Comparison of ENCODE assay signal across 26 cellular contexts in the genomic region with DNA sequence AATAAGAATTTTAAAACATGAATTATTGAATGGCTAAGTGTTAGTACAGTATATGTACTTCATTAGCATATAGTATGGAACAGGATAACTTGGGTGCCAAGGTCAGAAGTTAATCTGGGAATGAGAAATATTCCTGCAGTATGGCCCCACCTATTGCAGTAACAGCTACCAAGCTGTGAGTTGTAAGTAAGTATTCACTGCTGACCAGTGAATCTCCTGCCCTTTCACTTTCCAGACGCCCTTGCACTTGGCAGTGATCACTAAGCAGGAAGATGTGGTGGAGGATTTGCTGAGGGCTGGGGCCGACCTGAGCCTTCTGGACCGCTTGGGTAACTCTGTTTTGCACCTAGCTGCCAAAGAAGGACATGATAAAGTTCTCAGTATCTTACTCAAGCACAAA.
DNase-seq lines count a peak whose midpoint lies in the region; ATAC-seq and TF ChIP-seq lines count a peak whose summit lies in the region.
"Had no signal": no experiment of that assay in that cellular context is flagged by ENCODE, and none has a peak within 500 bp of the region (broad histone marks: within the 10 kb centered on the region; RNA-seq: fewer than 3 reads in every experiment).

No MANE protein-coding gene starts in this region.

- H3K36me3 Mint-ChIP-seq in activated CD4-positive, alpha-beta T cell treated with anti-CD3 and anti-CD28 coated beads, Interleukin-2, amount 10 ng/mL, durations not matched to agents 7 days and 5 days (ENCODE audit: low read depth), result peaks cover 87% of the 10 kb centered on the region
- H3K36me3 Mint-ChIP-seq in activated T-helper 17 cell treated with anti-CD3 and anti-CD28 coated beads, Interleukin-2, amount 50 U/mL, for 72 hours (ENCODE audit: low read depth), result peaks cover 98% of the 10 kb centered on the region
- H3K36me3 Mint-ChIP-seq in stimulated activated memory B cell treated with anti-CD40 and anti-IgM and Interleukin-4, amounts not matched to agents 10 μg/mL and 1 μg/mL and 100 μg/mL, for 72 hours, result peaks cover 63% of the 10 kb centered on the region
- peaks cover 0 to 10% (median 2%) of the 10 kb centered on the region in 3 experiments; a peak in 3 of 7 replicates for H3K36me3 Mint-ChIP-seq in H9 (ENCODE audit: insufficient read depth in 1 of 3, low read depth in 3 of 3)

- H3K23ac ChIP-seq in H9 (ENCODE audit: insufficient read length, low read depth, low read length), result no peak overlapping the region

- H3K9ac ChIP-seq in H9 (ENCODE audit: extremely low read depth, insufficient read length, low read length), result no peak overlapping the region
- H3K9ac ChIP-seq: neural progenitor cell had no signal

- H3K18ac ChIP-seq in H9 (ENCODE audit: insufficient read length, low read depth, low read length), result no peak overlapping the region

- H4K8ac ChIP-seq in H9 (replicated peaks; ENCODE audit: insufficient read length, low read depth, low read length), result no peak overlapping the region

- H3K23me2 ChIP-seq in H9 (ENCODE audit: insufficient read length, low read depth, low read length, poor library complexity, severe bottlenecking), result no peaks in the 10 kb centered on the region

- POLR2A ChIA-PET in activated CD4-positive, alpha-beta T cell treated with anti-CD3 and anti-CD28 coated beads, Interleukin-2, amount 10 ng/mL, durations not matched to agents 7 days and 5 days (lab: Charles Lee), result no interaction called here

- H2BK120ac ChIP-seq in H9 (ENCODE audit: low read depth, low read length, poor library complexity, severe bottlenecking), result no peak overlapping the region

- no peak overlapping the region for H3K4ac ChIP-seq in H9 (ENCODE audit: low read depth, low read length)

- H3K27me3 ChIP-seq in H9 (ENCODE audit: insufficient read depth, low read length), result no peaks in the 10 kb centered on the region
- H3K27me3 ChIP-seq: esophagus muscularis mucosa, gastrocnemius medialis, neural progenitor cell, sigmoid colon, SJSA1, upper lobe of right lung had no signal

- no peak overlapping the region for H2BK20ac ChIP-seq in H9 (ENCODE audit: low read depth, low read length, poor library complexity, severe bottlenecking)

- H3K79me2 ChIP-seq in H9 (ENCODE audit: insufficient read depth, low read length), result no peaks in the 10 kb centered on the region

- no peak overlapping the region for H3K4me2 ChIP-seq in H9 (ENCODE audit: insufficient read depth, insufficient read length, low read length)
- H3K4me2 ChIP-seq: A549, neural progenitor cell had no signal

- no peak overlapping the region for H3K27ac ChIP-seq in H9 (ENCODE audit: insufficient read length, low read depth, low read length)
- H3K27ac ChIP-seq: A549, coronary artery, esophagus muscularis mucosa, gastrocnemius medialis, lower lobe of right lung, neural progenitor cell, sigmoid colon, SJSA1, upper lobe of right lung had no signal

- no peak overlapping the region for H2BK12ac ChIP-seq in H9 (ENCODE audit: insufficient read length, low read depth, low read length)

- H3K9me3 Mint-ChIP-seq in activated CD4-positive, alpha-beta T cell treated with anti-CD3 and anti-CD28 coated beads, Interleukin-2, amount 10 ng/mL, durations not matched to agents 7 days and 5 days, result peaks cover 8% of the 10 kb centered on the region
- H3K9me3 Mint-ChIP-seq in activated T-helper 17 cell treated with anti-CD3 and anti-CD28 coated beads, Interleukin-2, amount 50 U/mL, for 72 hours, result no peaks in the 10 kb centered on the region
- H3K9me3 Mint-ChIP-seq in stimulated activated memory B cell treated with anti-CD40 and anti-IgM and Interleukin-4, amounts not matched to agents 10 μg/mL and 1 μg/mL and 100 μg/mL, for 72 hours, result no peaks in the 10 kb centered on the region
- no peaks in the 10 kb centered on the region for H3K9me3 Mint-ChIP-seq in H9
- H3K9me3 Mint-ChIP-seq: endodermal cell, neural progenitor cell had no signal

- no peaks in the 10 kb centered on the region for H3K79me1 ChIP-seq in H9 (ENCODE audit: insufficient read depth, low read depth, low read length, poor library complexity, severe bottlenecking)

- no peaks in the 10 kb centered on the region for H3K9me3 ChIP-seq in H9 (ENCODE audit: control insufficient read depth, low read depth, low read length)
- H3K9me3 ChIP-seq: A549, esophagus muscularis mucosa, gastrocnemius medialis, HAP-1, lower lobe of right lung, sigmoid colon, SJSA1, upper lobe of right lung had no signal

- WGBS in H9 (ENCODE audit: extremely low coverage, insufficient read length, low lambda C conversion rate), result no CpG with 5 or more reads among the region's 3 CpGs

- no peaks in the 10 kb centered on the region for H3K27me3 Mint-ChIP-seq in activated CD4-positive, alpha-beta T cell treated with anti-CD3 and anti-CD28 coated beads, Interleukin-2, amount 10 ng/mL, durations not matched to agents 7 days and 5 days
- no peaks in the 10 kb centered on the region for H3K27me3 Mint-ChIP-seq in activated T-helper 17 cell treated with anti-CD3 and anti-CD28 coated beads, Interleukin-2, amount 50 U/mL, for 72 hours
- H3K27me3 Mint-ChIP-seq in stimulated activated memory B cell treated with anti-CD40 and anti-IgM and Interleukin-4, amounts not matched to agents 10 μg/mL and 1 μg/mL and 100 μg/mL, for 72 hours, result no peaks in the 10 kb centered on the region
- no peaks in the 10 kb centered on the region for H3K27me3 Mint-ChIP-seq in H9 (ENCODE audit: low read depth)
- H3K27me3 Mint-ChIP-seq: B cell had no signal

- no peaks in the 10 kb centered on the region for H4K20me1 ChIP-seq in H9 (ENCODE audit: control insufficient read depth, insufficient read depth, insufficient read length)

- H3K4me1 ChIP-seq in H9 (ENCODE audit: insufficient read depth, low read length), result no peaks in the 10 kb centered on the region
- H3K4me1 ChIP-seq: esophagus muscularis mucosa, gastrocnemius medialis, HAP-1, lower lobe of right lung, neural progenitor cell, sigmoid colon, upper lobe of right lung had no signal

- no peak overlapping the region for H3K4me3 Mint-ChIP-seq in activated CD4-positive, alpha-beta T cell treated with anti-CD3 and anti-CD28 coated beads, Interleukin-2, amount 10 ng/mL, durations not matched to agents 7 days and 5 days
- no peak overlapping the region for H3K4me3 Mint-ChIP-seq in activated T-helper 17 cell treated with anti-CD3 and anti-CD28 coated beads, Interleukin-2, amount 50 U/mL, for 72 hours
- no peak overlapping the region for H3K4me3 Mint-ChIP-seq in stimulated activated memory B cell treated with anti-CD40 and anti-IgM and Interleukin-4, amounts not matched to agents 10 μg/mL and 1 μg/mL and 100 μg/mL, for 72 hours
- H3K4me3 Mint-ChIP-seq in H9, result no peak overlapping the region
- H3K4me3 Mint-ChIP-seq: B cell, endodermal cell, neural progenitor cell had no signal

- H2BK5ac ChIP-seq in H9 (ENCODE audit: insufficient read length, low read length), result no peak overlapping the region

- no peak for ATAC-seq in activated T-helper 17 cell treated with anti-CD3 and anti-CD28 coated beads, Interleukin-2, amount 50 U/mL, for 72 hours (replicated peaks)
- ATAC-seq in stimulated activated memory B cell treated with anti-CD40 and anti-IgM and Interleukin-4, amounts not matched to agents 10 μg/mL and 1 μg/mL and 100 μg/mL, for 72 hours, result no peak
- ATAC-seq: A549, gastrocnemius medialis had no signal

- no peak overlapping the region for H2AFZ ChIP-seq in H9 (ENCODE audit: low read length)
- H2AFZ ChIP-seq: neural progenitor cell had no signal

- DNase-seq in activated CD4-positive, alpha-beta T cell treated with anti-CD3 and anti-CD28 coated beads, Interleukin-2, amount 10 ng/mL, durations not matched to agents 7 days and 5 days, result no peak
- DNase-seq in activated CD4-positive, alpha-beta T cell treated with anti-CD3 and anti-CD28 coated beads, Interleukin-2, amount 50 U/mL, for 4 hours, result no peak
- DNase-seq in iris pigment epithelial cell (ENCODE audit: low read depth) (peak; percentile 58), H9 (no peak), NCI-H82 treated with DMSO at 0.1 percent for 48 hours (lab: John Stamatoyannopoulos, UW; ENCODE audit: unreplicated experiment) (no peak), AG08396 (ENCODE audit: low spot score) (no peak)
- DNase-seq: activated effector memory CD4-positive, alpha-beta T cell treated with anti-CD3 and anti-CD28 coated beads, Interleukin-2, amount 50 U/mL, for 16 hours; COR-L47; DND-41; endodermal cell; gastrocnemius medialis; lower lobe of right lung; MV-4-11; NCI-H2171 treated with DMSO at 0.1 percent for 48 hours; NCI-H524 treated with DMSO at 0.1 percent for 48 hours; sigmoid colon; upper lobe of right lung had no signal

- peak overlapping the region; percentile 41 for H3K27ac Mint-ChIP-seq in activated CD4-positive, alpha-beta T cell treated with anti-CD3 and anti-CD28 coated beads, Interleukin-2, amount 10 ng/mL, durations not matched to agents 7 days and 5 days
- peak overlapping the region; percentile 88 for H3K27ac Mint-ChIP-seq in activated T-helper 17 cell treated with anti-CD3 and anti-CD28 coated beads, Interleukin-2, amount 50 U/mL, for 72 hours
- H3K27ac Mint-ChIP-seq in stimulated activated memory B cell treated with anti-CD40 and anti-IgM and Interleukin-4, amounts not matched to agents 10 μg/mL and 1 μg/mL and 100 μg/mL, for 72 hours, result peak overlapping the region; percentile 32
- no peak overlapping the region for H3K27ac Mint-ChIP-seq in H9
- H3K27ac Mint-ChIP-seq: B cell, endodermal cell, neural progenitor cell had no signal

- H4K5ac ChIP-seq in H9 (ENCODE audit: insufficient read length, low read depth, low read length), result no peak overlapping the region

- no peak overlapping the region for H3K56ac ChIP-seq in H9 (ENCODE audit: insufficient read length, low read depth, low read length)

- TF ChIP-seq CTCF in H9 (conservative IDR thresholded peaks at IDR 0.05), result no peak

- no peak overlapping the region for H3T11ph ChIP-seq in H9 (ENCODE audit: low read length)

- no peak overlapping the region for H2AK5ac ChIP-seq in H9 (ENCODE audit: insufficient read length, low read length)

- CTCF ChIA-PET in activated CD4-positive, alpha-beta T cell treated with anti-CD3 and anti-CD28 coated beads, Interleukin-2, amount 10 ng/mL, durations not matched to agents 7 days and 5 days (lab: Charles Lee), result interaction anchor here (1.3 kb wide), 2 partner anchors 10 to 20 kb away, joined by 4 read pairs; no protein-coding TSS in a partner anchor

- H3K14ac ChIP-seq in H9 (ENCODE audit: insufficient read depth, low read length), result no peak overlapping the region

- peaks cover 77% of the 10 kb centered on the region for H3K4me1 Mint-ChIP-seq in activated CD4-positive, alpha-beta T cell treated with anti-CD3 and anti-CD28 coated beads, Interleukin-2, amount 10 ng/mL, durations not matched to agents 7 days and 5 days
- peaks cover 43% of the 10 kb centered on the region for H3K4me1 Mint-ChIP-seq in activated T-helper 17 cell treated with anti-CD3 and anti-CD28 coated beads, Interleukin-2, amount 50 U/mL, for 72 hours
- H3K4me1 Mint-ChIP-seq in stimulated activated memory B cell treated with anti-CD40 and anti-IgM and Interleukin-4, amounts not matched to agents 10 μg/mL and 1 μg/mL and 100 μg/mL, for 72 hours, result peaks cover 2% of the 10 kb centered on the region
- no peaks in the 10 kb centered on the region for H3K4me1 Mint-ChIP-seq in H9
- H3K4me1 Mint-ChIP-seq: endodermal cell, neural progenitor cell had no signal

- H2BK15ac ChIP-seq in H9 (ENCODE audit: low read depth, low read length), result no peak overlapping the region

- no peak overlapping the region for H4K91ac ChIP-seq in H9 (ENCODE audit: insufficient read length, low read depth, low read length)

Comparison
In these comparisons a context has a peak if more than half of its experiments do, and no peak if none do; other contexts are left out.
1. H3K27ac Mint-ChIP-seq: peak in activated CD4-positive, alpha-beta T cell treated with anti-CD3 and anti-CD28 coated beads, Interleukin-2, amount 10 ng/mL, durations not matched to agents 7 days and 5 days (single experiment), activated T-helper 17 cell treated with anti-CD3 and anti-CD28 coated beads, Interleukin-2, amount 50 U/mL, for 72 hours (single experiment) and stimulated activated memory B cell treated with anti-CD40 and anti-IgM and Interleukin-4, amounts not matched to agents 10 μg/mL and 1 μg/mL and 100 μg/mL, for 72 hours (single experiment); none in H9 (0 of 3).